In genomic region chr18:7459851-7460774, GRCh38 we compare ENCODE assay signal across 12 cellular contexts.
DNase-seq lines count a peak whose midpoint lies in the region; ATAC-seq and TF ChIP-seq lines count a peak whose summit lies in the region.
"Had no signal": no experiment of that assay in that cellular context is flagged by ENCODE, and none has a peak within 500 bp of the region (broad histone marks: within the 10 kb centered on the region; RNA-seq: fewer than 3 reads in every experiment).

No MANE protein-coding gene starts in this region.

- intact Hi-C loops in sigmoid colon (cut with DNase I) = loop anchor here (2.0 kb wide), 1 partner anchor 107 kb away; the partner anchor contains the start of gene PTPRM

- peak overlapping the region; percentile 2 to 70 (median 38) for H3K4me3 Mint-ChIP-seq in brain
- H3K4me3 Mint-ChIP-seq: activated naive CD8-positive, alpha-beta T cell treated with anti-CD3 and anti-CD28 coated beads, Interleukin-2, amount 10 ng/mL, durations not matched to agents 7 days and 5 days had no signal

- H3K27me3 Mint-ChIP-seq in brain = no peaks in the 10 kb centered on the region
- H3K27me3 Mint-ChIP-seq: activated naive CD8-positive, alpha-beta T cell treated with anti-CD3 and anti-CD28 coated beads, Interleukin-2, amount 10 ng/mL, durations not matched to agents 7 days and 5 days had no signal

- peaks cover 50% of the 10 kb centered on the region for H3K4me1 Mint-ChIP-seq in brain
- H3K4me1 Mint-ChIP-seq: activated naive CD8-positive, alpha-beta T cell treated with anti-CD3 and anti-CD28 coated beads, Interleukin-2, amount 10 ng/mL, durations not matched to agents 7 days and 5 days had no signal

- no peaks in the 10 kb centered on the region for H3K27me3 ChIP-seq in sigmoid colon

- H3K27ac ChIP-seq in sigmoid colon = peak overlapping the region; percentile 84 to 89 (median 85)

- peak; percentile 52 for ATAC-seq in left lobe of liver
- ATAC-seq in HG03442 (IDR thresholded peaks at IDR 0.05; ENCODE audit: unreplicated experiment) = no peak
- ATAC-seq in GM21786 (IDR thresholded peaks at IDR 0.05; ENCODE audit: unreplicated experiment) = no peak
- no peak for ATAC-seq in HG03520 (IDR thresholded peaks at IDR 0.05; ENCODE audit: unreplicated experiment)
- ATAC-seq: Panc1 had no signal

- 38 to 67% methylated on average over 25 of the region's 25 CpGs for WGBS in sigmoid colon, 2 donors

- peaks cover 0 to 3% (median 0%) of the 10 kb centered on the region in 5 experiments for H3K9me3 Mint-ChIP-seq in brain

- H3K36me3 ChIP-seq in sigmoid colon = no peaks in the 10 kb centered on the region

- TF ChIP-seq CTCF in brain (conservative IDR thresholded peaks at IDR 0.05) (no peak), sigmoid colon (IDR thresholded peaks at IDR 0.05) (no peak)

- TF ChIP-seq EP300 in sigmoid colon (IDR thresholded peaks at IDR 0.05) = no peak

- H3K4me1 ChIP-seq in sigmoid colon = peaks cover 0 to 60% (median 56%) of the 10 kb centered on the region in 4 donors

- H3K27ac Mint-ChIP-seq in brain = peak overlapping the region; percentile 20 to 84 (median 75)
- H3K27ac Mint-ChIP-seq: activated naive CD8-positive, alpha-beta T cell treated with anti-CD3 and anti-CD28 coated beads, Interleukin-2, amount 10 ng/mL, durations not matched to agents 7 days and 5 days had no signal

- peak; percentile 41 for DNase-seq in GM03348 (ENCODE audit: low spot score)
- DNase-seq in left lobe of liver (ENCODE audit: low spot score) = no peak
- DNase-seq in sigmoid colon = peak; percentile 77
- DNase-seq in NCI-H774 (lab: John Stamatoyannopoulos, UW) = no peak
- DNase-seq: activated naive CD8-positive, alpha-beta T cell treated with anti-CD3 and anti-CD28 coated beads, Interleukin-2, amount 10 ng/mL, durations not matched to agents 7 days and 5 days; foreskin melanocyte; NCI-H1436 treated with DMSO at 0.1 percent for 48 hours had no signal

- no peak for TF ChIP-seq POLR2A in sigmoid colon (IDR thresholded peaks at IDR 0.05)

- no peaks in the 10 kb centered on the region for H3K9me3 ChIP-seq in sigmoid colon

- H3K36me3 Mint-ChIP-seq in brain = no peaks in the 10 kb centered on the region
- H3K36me3 Mint-ChIP-seq: activated naive CD8-positive, alpha-beta T cell treated with anti-CD3 and anti-CD28 coated beads, Interleukin-2, amount 10 ng/mL, durations not matched to agents 7 days and 5 days had no signal

- H3K4me3 ChIP-seq in sigmoid colon = peak overlapping the region in 3 of 4 donors; percentile 14 to 37 (median 25)

Comparison
In these comparisons a context has a peak if more than half of its experiments do, and no peak if none do; other contexts are left out.
1. DNase-seq: peak in GM03348 (single experiment) and sigmoid colon (single experiment); none in left lobe of liver (single experiment) and NCI-H774 (single experiment).